In genomic region chr1:108824051-108824450, GRCh38 we compare ENCODE assay signal across 25 cellular contexts. TPM values are rescaled to one million over a fixed set of nuclear protein-coding genes. Genes with fewer than 3 reads are reported as not detected.
"Had no signal": no experiment of that assay in that cellular context is flagged by ENCODE, and none has a peak within 500 bp of the region (broad histone marks: within the 10 kb centered on the region; RNA-seq: fewer than 3 reads in every experiment).

No MANE protein-coding gene starts in this region.

- FAIRE-seq: frontal cortex, keratinocyte, small intestine had no signal

- H3K27me3 ChIP-seq: colonic mucosa, neutrophil, right lobe of liver, suprapubic skin, transverse colon had no signal

- H3K36me3 Mint-ChIP-seq: immature natural killer cell, natural killer cell had no signal

- H3K27me3 Mint-ChIP-seq: dendritic cell treated with granulocyte-macrophage colony-stimulating factor and Interleukin-4, amounts not matched to agents 40 ng/mL and 50 ng/mL, for 4 days; progenitor cell of endocrine pancreas had no signal

- DNase-seq: colonic mucosa; effector CD8-positive, alpha-beta T cell; endodermal cell; hypothalamus; immature natural killer cell; left ventricle myocardium superior; lower lobe of right lung; natural killer cell; right lobe of liver; small intestine; stimulated activated CD4-positive, alpha-beta T cell treated with anti-CD3 and anti-CD28 coated beads, Interleukin-15, amount 100 ng/mL, for 24 hours; stimulated activated CD4-positive, alpha-beta T cell treated with anti-CD3 and anti-CD28 coated beads, Interleukin-2, amount 100 ng/mL, for 48 hours; stimulated activated naive CD4-positive, alpha-beta T cell; stimulated activated naive CD8-positive, alpha-beta T cell treated with anti-CD3 and anti-CD28 coated beads, Interleukin-15, amount 100 ng/mL, for 72 hours; transverse colon had no signal

- ATAC-seq: left ventricle myocardium superior; lower lobe of right lung; natural killer cell; right lobe of liver; stimulated activated naive CD8-positive, alpha-beta T cell treated with anti-CD3 and anti-CD28 coated beads, Interleukin-15, amount 100 ng/mL, for 72 hours had no signal

- H3K9me3 Mint-ChIP-seq: dendritic cell treated with granulocyte-macrophage colony-stimulating factor and Interleukin-4, amounts not matched to agents 40 ng/mL and 50 ng/mL, for 4 days; immature natural killer cell; natural killer cell; stimulated activated naive CD8-positive, alpha-beta T cell treated with anti-CD3 and anti-CD28 coated beads, Interleukin-15, amount 100 ng/mL, for 72 hours had no signal

- H3K36me3 ChIP-seq: colonic mucosa, lower lobe of right lung, neutrophil, right lobe of liver, suprapubic skin, transverse colon had no signal

- H3K27ac Mint-ChIP-seq: dendritic cell treated with granulocyte-macrophage colony-stimulating factor and Interleukin-4, amounts not matched to agents 40 ng/mL and 50 ng/mL, for 4 days; endodermal cell; immature natural killer cell; natural killer cell; progenitor cell of endocrine pancreas; stimulated activated naive CD8-positive, alpha-beta T cell treated with anti-CD3 and anti-CD28 coated beads, Interleukin-15, amount 100 ng/mL, for 72 hours had no signal

- H3K4me3 Mint-ChIP-seq: dendritic cell treated with granulocyte-macrophage colony-stimulating factor and Interleukin-4, amounts not matched to agents 40 ng/mL and 50 ng/mL, for 4 days; endodermal cell; immature natural killer cell; natural killer cell; stimulated activated naive CD8-positive, alpha-beta T cell treated with anti-CD3 and anti-CD28 coated beads, Interleukin-15, amount 100 ng/mL, for 72 hours had no signal

- H3K4me3 ChIP-seq: colonic mucosa, lower lobe of right lung, right lobe of liver, suprapubic skin, transverse colon had no signal

- H3K79me2 ChIP-seq: parathyroid adenoma had no signal

- H3K9ac ChIP-seq: parathyroid adenoma had no signal

- H3K4me1 Mint-ChIP-seq: immature natural killer cell; natural killer cell; stimulated activated naive CD8-positive, alpha-beta T cell treated with anti-CD3 and anti-CD28 coated beads, Interleukin-15, amount 100 ng/mL, for 72 hours had no signal

- H3K9me3 ChIP-seq: colonic mucosa, lower lobe of right lung, neutrophil, right lobe of liver, suprapubic skin, transverse colon had no signal

- H3K4me1 ChIP-seq: colonic mucosa had no signal

- H2AFZ ChIP-seq: parathyroid adenoma had no signal

- H3K27ac ChIP-seq: colonic mucosa, lower lobe of right lung, neutrophil, parathyroid adenoma, right lobe of liver, suprapubic skin, transverse colon had no signal

RNA-seq across cellular contexts. Expression of gene AKNAD1, which starts 32.8 kb away (rescaled TPM):
- total RNA-seq: colonic mucosa, epithelial cell of proximal tubule, left ventricle myocardium superior, mononuclear cell, natural killer cell, progenitor cell of endocrine pancreas, right lobe of liver, transverse colon had no signal
- polyA plus RNA-seq: immature natural killer cell, neural cell had no signal
